ENCODE assay signal across 1 cellular context in the genomic region with DNA sequence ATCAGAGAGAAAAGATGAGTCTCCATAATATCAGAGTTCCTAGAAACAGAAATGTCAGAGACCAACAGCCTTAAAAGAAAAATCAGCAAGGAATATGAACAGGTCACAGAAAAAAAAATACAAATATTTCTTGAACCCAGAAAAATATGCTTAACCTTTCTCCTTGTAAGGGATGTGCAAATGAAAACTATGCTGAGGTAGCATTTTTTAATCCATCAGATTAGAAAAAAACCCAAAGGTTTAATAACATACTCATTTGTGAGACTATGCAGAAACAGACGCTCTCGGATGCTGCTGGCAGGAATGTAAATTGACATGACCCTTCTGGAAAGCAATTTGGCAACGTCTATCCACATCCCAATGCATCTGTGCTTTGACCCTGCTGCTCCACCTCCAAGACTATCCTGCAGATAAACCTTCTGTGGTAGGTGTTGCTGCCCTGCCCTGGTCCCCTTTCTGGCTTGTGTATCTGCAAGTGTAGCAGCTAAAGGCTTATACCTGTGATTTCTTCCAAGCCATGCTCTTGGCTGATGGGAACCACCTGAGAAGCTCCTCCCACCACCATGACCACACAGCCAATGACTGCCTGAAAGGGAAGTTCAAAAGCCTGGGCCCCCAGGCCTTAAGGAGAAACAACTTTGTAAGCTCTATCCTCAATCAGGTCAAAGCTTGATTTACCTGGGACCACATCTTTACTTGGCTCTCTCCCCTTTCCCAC.
TF ChIP-seq lines count a peak whose summit lies in the region.

No MANE protein-coding gene starts in this region.

TF ChIP-seq in HepG2, 621 proteins besides CTCF, POLR2A, EP300 and RAD21 (continued from another document):
- no peak for TF ChIP-seq MAFG (CRISPR knock-in tag; IDR thresholded peaks at IDR 0.05)
